1 cellular context compared by ENCODE assay signal in the genomic region with DNA sequence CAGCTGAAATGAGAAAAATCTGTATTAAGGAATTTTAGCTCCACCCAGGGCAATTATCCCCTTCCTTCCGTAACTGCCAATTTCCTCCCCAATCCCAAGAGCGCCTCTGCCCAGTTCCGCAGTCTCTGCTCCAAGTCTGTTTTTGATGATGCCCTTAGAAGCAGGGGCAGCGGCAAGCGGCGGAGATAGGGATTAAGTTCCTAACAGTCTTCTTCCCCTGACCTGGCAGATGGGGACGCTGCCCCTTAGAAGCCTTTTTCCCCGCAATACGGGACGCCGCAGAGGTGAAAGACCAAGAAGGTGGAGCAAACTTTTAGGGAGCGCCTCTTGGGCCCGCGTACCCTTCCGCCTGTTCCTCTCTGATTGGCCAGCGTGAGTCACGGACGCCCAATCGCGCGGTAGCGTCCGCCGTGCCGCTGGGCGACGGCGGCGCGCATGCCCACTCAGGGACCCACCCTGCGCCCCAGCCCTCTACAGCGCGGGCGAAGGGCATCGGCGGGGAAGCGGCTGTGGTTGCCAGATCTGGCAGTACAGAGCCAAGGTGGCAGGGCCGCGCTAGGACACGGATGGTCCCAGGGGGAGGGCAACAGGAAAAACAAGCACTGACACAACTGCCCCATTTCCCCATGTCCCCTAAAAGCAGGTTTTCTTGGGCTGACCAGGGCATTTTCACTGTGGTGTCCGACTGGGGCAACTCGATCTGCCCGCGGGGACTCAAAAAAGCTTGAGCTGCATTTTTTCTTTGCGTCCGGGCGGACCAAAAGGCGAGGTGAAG.
A peak's percentile ranks its signal among the peaks of the same experiment; 100 is the strongest.
TF ChIP-seq lines count a peak whose summit lies in the region.

No MANE protein-coding gene starts in this region.

TF ChIP-seq in WTC11, 78 proteins besides CTCF, POLR2A, EP300 and RAD21 (continued from another document):
- peak; percentile 42 for TF ChIP-seq FOXK1 (CRISPR knock-in tag; IDR thresholded peaks at IDR 0.05)
- TF ChIP-seq, protein P1, sequence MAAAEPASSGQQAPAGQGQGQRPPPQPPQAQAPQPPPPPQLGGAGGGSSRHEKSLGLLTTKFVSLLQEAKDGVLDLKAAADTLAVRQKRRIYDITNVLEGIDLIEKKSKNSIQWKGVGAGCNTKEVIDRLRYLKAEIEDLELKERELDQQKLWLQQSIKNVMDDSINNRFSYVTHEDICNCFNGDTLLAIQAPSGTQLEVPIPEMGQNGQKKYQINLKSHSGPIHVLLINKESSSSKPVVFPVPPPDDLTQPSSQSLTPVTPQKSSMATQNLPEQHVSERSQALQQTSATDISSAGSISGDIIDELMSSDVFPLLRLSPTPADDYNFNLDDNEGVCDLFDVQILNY (CRISPR knock-in tag; IDR thresholded peaks at IDR 0.05): peak; percentile 20; the same call in 1 of the 2 replicates
- TF ChIP-seq, protein P2, sequence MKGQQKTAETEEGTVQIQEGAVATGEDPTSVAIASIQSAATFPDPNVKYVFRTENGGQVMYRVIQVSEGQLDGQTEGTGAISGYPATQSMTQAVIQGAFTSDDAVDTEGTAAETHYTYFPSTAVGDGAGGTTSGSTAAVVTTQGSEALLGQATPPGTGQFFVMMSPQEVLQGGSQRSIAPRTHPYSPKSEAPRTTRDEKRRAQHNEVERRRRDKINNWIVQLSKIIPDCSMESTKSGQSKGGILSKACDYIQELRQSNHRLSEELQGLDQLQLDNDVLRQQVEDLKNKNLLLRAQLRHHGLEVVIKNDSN (CRISPR knock-in tag; IDR thresholded peaks at IDR 0.05): peak; percentile 85
- 0 out of 2 replicates have a peak, but pooled peaks have one; percentile 26 for TF ChIP-seq CREM (CRISPR knock-in tag; IDR thresholded peaks at IDR 0.05)
- peak; percentile 43; the same call in 1 of the 2 replicates for TF ChIP-seq ETV6 (CRISPR knock-in tag; IDR thresholded peaks at IDR 0.05)
- TF ChIP-seq KAT7 (CRISPR knock-in tag; IDR thresholded peaks at IDR 0.05; ENCODE audit: borderline replicate concordance): no peak
- no peak for TF ChIP-seq ZNF671 (CRISPR knock-in tag; IDR thresholded peaks at IDR 0.05)
- TF ChIP-seq, protein P3, sequence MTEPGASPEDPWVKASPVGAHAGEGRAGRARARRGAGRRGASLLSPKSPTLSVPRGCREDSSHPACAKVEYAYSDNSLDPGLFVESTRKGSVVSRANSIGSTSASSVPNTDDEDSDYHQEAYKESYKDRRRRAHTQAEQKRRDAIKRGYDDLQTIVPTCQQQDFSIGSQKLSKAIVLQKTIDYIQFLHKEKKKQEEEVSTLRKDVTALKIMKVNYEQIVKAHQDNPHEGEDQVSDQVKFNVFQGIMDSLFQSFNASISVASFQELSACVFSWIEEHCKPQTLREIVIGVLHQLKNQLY (CRISPR knock-in tag; IDR thresholded peaks at IDR 0.05): no peak
- TF ChIP-seq, protein P4, sequence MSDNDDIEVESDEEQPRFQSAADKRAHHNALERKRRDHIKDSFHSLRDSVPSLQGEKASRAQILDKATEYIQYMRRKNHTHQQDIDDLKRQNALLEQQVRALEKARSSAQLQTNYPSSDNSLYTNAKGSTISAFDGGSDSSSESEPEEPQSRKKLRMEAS (CRISPR knock-in tag; IDR thresholded peaks at IDR 0.05): 0 out of 2 replicates have a peak, but pooled peaks have one; percentile 51
- TF ChIP-seq SMAD4 (CRISPR knock-in tag; IDR thresholded peaks at IDR 0.05): no peak
- TF ChIP-seq FOXP1 (CRISPR knock-in tag; IDR thresholded peaks at IDR 0.05; ENCODE audit: borderline replicate concordance): no peak
- TF ChIP-seq, protein P5, sequence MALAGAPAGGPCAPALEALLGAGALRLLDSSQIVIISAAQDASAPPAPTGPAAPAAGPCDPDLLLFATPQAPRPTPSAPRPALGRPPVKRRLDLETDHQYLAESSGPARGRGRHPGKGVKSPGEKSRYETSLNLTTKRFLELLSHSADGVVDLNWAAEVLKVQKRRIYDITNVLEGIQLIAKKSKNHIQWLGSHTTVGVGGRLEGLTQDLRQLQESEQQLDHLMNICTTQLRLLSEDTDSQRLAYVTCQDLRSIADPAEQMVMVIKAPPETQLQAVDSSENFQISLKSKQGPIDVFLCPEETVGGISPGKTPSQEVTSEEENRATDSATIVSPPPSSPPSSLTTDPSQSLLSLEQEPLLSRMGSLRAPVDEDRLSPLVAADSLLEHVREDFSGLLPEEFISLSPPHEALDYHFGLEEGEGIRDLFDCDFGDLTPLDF (CRISPR knock-in tag; IDR thresholded peaks at IDR 0.05): no peak
- no peak for TF ChIP-seq ZNF263 (CRISPR knock-in tag; IDR thresholded peaks at IDR 0.05; ENCODE audit: low read depth)
- peak; percentile 17 for TF ChIP-seq SP1 (CRISPR knock-in tag; conservative IDR thresholded peaks at IDR 0.05)
- TF ChIP-seq TP53 (CRISPR knock-in tag; IDR thresholded peaks at IDR 0.05): no peak
- TF ChIP-seq GABPB1 (CRISPR knock-in tag; IDR thresholded peaks at IDR 0.05): no peak
- peak; percentile 54; the same call in 1 of the 2 replicates for TF ChIP-seq ZBTB21 (CRISPR knock-in tag; IDR thresholded peaks at IDR 0.05; ENCODE audit: borderline replicate concordance)
- TF ChIP-seq, protein P6, sequence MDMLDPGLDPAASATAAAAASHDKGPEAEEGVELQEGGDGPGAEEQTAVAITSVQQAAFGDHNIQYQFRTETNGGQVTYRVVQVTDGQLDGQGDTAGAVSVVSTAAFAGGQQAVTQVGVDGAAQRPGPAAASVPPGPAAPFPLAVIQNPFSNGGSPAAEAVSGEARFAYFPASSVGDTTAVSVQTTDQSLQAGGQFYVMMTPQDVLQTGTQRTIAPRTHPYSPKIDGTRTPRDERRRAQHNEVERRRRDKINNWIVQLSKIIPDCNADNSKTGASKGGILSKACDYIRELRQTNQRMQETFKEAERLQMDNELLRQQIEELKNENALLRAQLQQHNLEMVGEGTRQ (CRISPR knock-in tag; IDR thresholded peaks at IDR 0.05): peak; percentile 82
TF ChIP-seq in WTC11: peak in this region for 15.
